ENCODE assay signal across 16 cellular contexts in genomic region chr19:49356382-49356781, GRCh38. TPM values are rescaled to one million over a fixed set of nuclear protein-coding genes. Genes with fewer than 3 reads are reported as not detected.
DNase-seq lines count a peak whose midpoint lies in the region; ATAC-seq and TF ChIP-seq lines count a peak whose summit lies in the region.
"Had no signal": no experiment of that assay in that cellular context is flagged by ENCODE, and none has a peak within 500 bp of the region (broad histone marks: within the 10 kb centered on the region; RNA-seq: fewer than 3 reads in every experiment).

No MANE protein-coding gene starts in this region.

- no peak for TF ChIP-seq POLR2A in gastrocnemius medialis (IDR thresholded peaks at IDR 0.05)

- peaks cover 27% of the 10 kb centered on the region for H3K4me1 Mint-ChIP-seq in T-helper 17 cell

- peak overlapping the region; percentile 21; the same call in 1 of the 2 replicates for H3K4me2 ChIP-seq in DOHH2 (ENCODE audit: low read length)

- H3K27me3 Mint-ChIP-seq in T-helper 17 cell, result peaks cover 24% of the 10 kb centered on the region

- peaks cover 55% of the 10 kb centered on the region for H3K4me1 ChIP-seq in DOHH2 (ENCODE audit: control insufficient read depth, low read length)
- peaks cover 3 to 18% of the 10 kb centered on the region in 2 donors for H3K4me1 ChIP-seq in left lung
- no peaks in the 10 kb centered on the region for H3K4me1 ChIP-seq in gastrocnemius medialis
- H3K4me1 ChIP-seq: pancreas had no signal

- in situ Hi-C loops in gastrocnemius medialis (cut with MboI; ENCODE audit: low sequenced_read_pairs in 4 of 4), result no loop called here

- no peak overlapping the region for H3K27ac Mint-ChIP-seq in T-helper 17 cell

- H3K9me2 ChIP-seq in DOHH2 (replicated peaks; ENCODE audit: control insufficient read depth, low read length), result no peaks in the 10 kb centered on the region

- H3K27ac ChIP-seq in DOHH2 (ENCODE audit: low read depth, low read length) (no peak overlapping the region), left lung (peak overlapping the region; percentile 7 to 50), gastrocnemius medialis (peak overlapping the region in 3 of 4 donors; percentile 34 to 57 (median 41))
- H3K27ac ChIP-seq: pancreas, thoracic aorta, VCaP had no signal

- H4K20me1 ChIP-seq in DOHH2 (ENCODE audit: control insufficient read depth, insufficient read depth, low read depth, low read length), result no peaks in the 10 kb centered on the region

- H3F3A ChIP-seq in DOHH2 (ENCODE audit: control insufficient read depth, insufficient read depth), result no peaks in the 10 kb centered on the region

- H3K9me3 ChIP-seq in DOHH2 (ENCODE audit: control insufficient read depth, insufficient read depth, low read length) (no peaks in the 10 kb centered on the region), T-helper 17 cell (ENCODE audit: control insufficient read depth, low read length, poor library complexity, severe bottlenecking) (no peaks in the 10 kb centered on the region), left lung (no peaks in the 10 kb centered on the region), gastrocnemius medialis (no peaks in the 10 kb centered on the region)
- H3K9me3 ChIP-seq: pancreas, thoracic aorta had no signal

- H3K36me3 ChIP-seq in DOHH2 (ENCODE audit: control insufficient read depth, low read length) (no peaks in the 10 kb centered on the region), left lung (peaks cover 0 to 34% of the 10 kb centered on the region in 2 donors), gastrocnemius medialis (no peaks in the 10 kb centered on the region)

- H3K4me3 ChIP-seq in DOHH2 (ENCODE audit: low read length), result no peak overlapping the region
- H3K4me3 ChIP-seq in left lung, result no peak overlapping the region
- H3K4me3 ChIP-seq in gastrocnemius medialis, result no peak overlapping the region
- H3K4me3 ChIP-seq: pancreas, thoracic aorta had no signal

- ATAC-seq in T-helper 17 cell, result no peak
- no peak for ATAC-seq in left lung
- no peak for ATAC-seq in gastrocnemius medialis
- no peak for ATAC-seq in GM19023 (IDR thresholded peaks at IDR 0.05; ENCODE audit: unreplicated experiment)

- no peak for TF ChIP-seq CTCF in DOHH2 (IDR thresholded peaks at IDR 0.05; ENCODE audit: low read depth, low read length, poor library complexity, severe bottlenecking)
- no peak for TF ChIP-seq CTCF in left lung (IDR thresholded peaks at IDR 0.05)
- TF ChIP-seq CTCF in gastrocnemius medialis (IDR thresholded peaks at IDR 0.05 in 4 of 5, conservative IDR thresholded peaks at IDR 0.05 in 1 of 5), result no peak

- no peaks in the 10 kb centered on the region for H3K79me2 ChIP-seq in DOHH2 (ENCODE audit: control insufficient read depth, low read length)

- intact Hi-C loops in left lung (cut with DNase I), result no loop called here
- intact Hi-C loops in gastrocnemius medialis (cut with DNase I; ENCODE audit: low total_unique reads), result no loop called here

- peaks cover 2% of the 10 kb centered on the region for H3K36me3 Mint-ChIP-seq in T-helper 17 cell (ENCODE audit: low read depth)

- DNase-seq in T-helper 17 cell (no peak), left lung (no peak), gastrocnemius medialis (no peak), KG1 (lab: John Stamatoyannopoulos, UW) (no peak), DMS79 (lab: John Stamatoyannopoulos, UW) (no peak), NCI-H748 treated with DMSO at 0.1 percent for 48 hours (lab: John Stamatoyannopoulos, UW) (no peak)
- DNase-seq: activated naive CD4-positive, alpha-beta T cell treated with Interleukin-2 at 50 U/mL for 16 hours; central memory CD4-positive, alpha-beta T cell; DMS53; NCI-H2171 treated with DMSO at 0.1 percent for 48 hours had no signal

- H3K4me3 Mint-ChIP-seq in T-helper 17 cell, result peak overlapping the region; percentile 39

- H3K27me3 ChIP-seq in DOHH2 (ENCODE audit: control insufficient read depth, low read length) (peaks cover 21% of the 10 kb centered on the region), left lung (peaks cover 0 to 10% of the 10 kb centered on the region in 2 donors), gastrocnemius medialis (peaks cover 0 to 3% (median 0%) of the 10 kb centered on the region in 3 donors)
- H3K27me3 ChIP-seq: pancreas had no signal

RNA-seq across cellular contexts. Expression of gene TEAD2, which starts 5.8 kb away (rescaled TPM):
- total RNA-seq in T-helper 17 cell (under 1 TPM in 1 of 2 donors, not detected in 1; 0.17 TPM), left lung (10 to 100 TPM; 36.3 to 50.5 TPM), gastrocnemius medialis (10 to 100 TPM in 2 of 4 donors, 1 to 10 TPM in 2; 6.1 to 12.6 (median 9.5) TPM)

RNA-seq across cellular contexts. Expression of gene DKKL1, which starts 7.3 kb away (rescaled TPM):
- not detected for total RNA-seq in T-helper 17 cell
- 1 to 10 TPM in 1 of 2 donors, not detected in 1; 1.0 TPM for total RNA-seq in left lung
- total RNA-seq in gastrocnemius medialis, result not detected
- total RNA-seq: HT1080 had no signal

RNA-seq across cellular contexts. Expression of gene CD37, which starts 21.2 kb away (rescaled TPM):
- 100 to 1,000 TPM; 288 to 373 TPM for total RNA-seq in T-helper 17 cell
- total RNA-seq in left lung, result 10 to 100 TPM; 59.0 to 83.2 TPM
- 1 to 10 TPM; 1.6 to 8.5 (median 2.3) TPM for total RNA-seq in gastrocnemius medialis
- total RNA-seq: HT1080 had no signal

RNA-seq across cellular contexts. Expression of gene SLC6A16, which starts 31.4 kb away (rescaled TPM):
- total RNA-seq in T-helper 17 cell (1 to 10 TPM; 3.1 to 3.7 TPM), left lung (1 to 10 TPM in 1 of 2 donors, under 1 TPM in 1; 0.52 to 1.0 TPM), gastrocnemius medialis (1 to 10 TPM in 1 of 4 donors, under 1 TPM in 2, not detected in 1; 0.13 to 4.3 (median 0.36) TPM)
- total RNA-seq: HT1080 had no signal

RNA-seq across cellular contexts. Expression of gene KASH5, which starts 31.7 kb away (rescaled TPM):
- total RNA-seq in T-helper 17 cell (under 1 TPM in 1 of 2 donors, not detected in 1; 0.86 TPM), left lung (1 to 10 TPM in 1 of 2 donors, under 1 TPM in 1; 0.84 to 3.6 TPM), gastrocnemius medialis (not detected)
- total RNA-seq: HT1080, thoracic aorta had no signal

Comparison
In these comparisons a context has a peak if more than half of its experiments do, and no peak if none do; other contexts are left out.
1. RNA of gene TEAD2, which starts 5.8 kb away (total RNA-seq): 36.3 to 50.5 TPM in left lung and 6.1 to 12.6 TPM in gastrocnemius medialis; 0.17 TPM in T-helper 17 cell; every median in the first group is over 4 times any median in the second.
2. RNA of gene CD37, which starts 21.2 kb away (total RNA-seq): 288 to 373 TPM in T-helper 17 cell and 59.0 to 83.2 TPM in left lung; 1.6 to 8.5 TPM in gastrocnemius medialis; every median in the first group is over 4 times any median in the second.